16 cellular contexts compared by ENCODE assay signal in genomic region chr7:112744818-112745217, GRCh38.
"Had no signal": no experiment of that assay in that cellular context is flagged by ENCODE, and none has a peak within 500 bp of the region (broad histone marks: within the 10 kb centered on the region; RNA-seq: fewer than 3 reads in every experiment).

No MANE protein-coding gene starts in this region.

- H3K27ac Mint-ChIP-seq: activated naive CD4-positive, alpha-beta T cell treated with anti-CD3 and anti-CD28 coated beads, Interleukin-2, amount 10 ng/mL, durations not matched to agents 7 days and 5 days; nephron progenitor cell; T-helper 17 cell had no signal

- ATAC-seq: gastrocnemius medialis; left ventricle myocardium superior; right cardiac atrium; stimulated activated naive CD8-positive, alpha-beta T cell treated with anti-CD3 and anti-CD28 coated beads, Interleukin-15, Interleukin-2, amounts not matched to agents 100 U/mL and 50 U/mL, for 24 hours; T-helper 17 cell had no signal

- H3K4me1 Mint-ChIP-seq: activated naive CD4-positive, alpha-beta T cell treated with anti-CD3 and anti-CD28 coated beads, Interleukin-2, amount 10 ng/mL, durations not matched to agents 7 days and 5 days; nephron progenitor cell; T-helper 17 cell had no signal

- H3K27me3 ChIP-seq: gastrocnemius medialis, thyroid gland had no signal

- H3K9me3 ChIP-seq: gastrocnemius medialis, thyroid gland had no signal

- H3K4me3 Mint-ChIP-seq: activated naive CD4-positive, alpha-beta T cell treated with anti-CD3 and anti-CD28 coated beads, Interleukin-2, amount 10 ng/mL, durations not matched to agents 7 days and 5 days; nephron progenitor cell; T-helper 17 cell had no signal

- DNase-seq: activated CD4-positive, alpha-beta T cell treated with anti-CD3 and anti-CD28 coated beads for 4 hours; activated CD4-positive, alpha-beta T cell treated with anti-CD3 and anti-CD28 coated beads, Interleukin-2, amount 50 U/mL, for 48 hours; activated CD4-positive, CD25-positive, alpha-beta regulatory T cell; activated effector memory CD4-positive, alpha-beta T cell treated with Interleukin-2 at 50 U/mL for 16 hours; activated naive CD4-positive, alpha-beta T cell treated with anti-CD3 and anti-CD28 coated beads, Interleukin-2, amount 10 ng/mL, durations not matched to agents 7 days and 5 days; activated T-cell treated with anti-CD3 and anti-CD28 coated beads, Interleukin-2, amount 50 U/mL, for 48 hours; gastrocnemius medialis; hippocampal formation; left ventricle myocardium superior; nephron progenitor cell; right cardiac atrium; stimulated activated CD4-positive, alpha-beta T cell treated with anti-CD3 and anti-CD28 coated beads, Interleukin-4, amount 100 ng/mL, for 4 hours; stimulated activated naive CD8-positive, alpha-beta T cell treated with anti-CD3 and anti-CD28 coated beads, Interleukin-15, Interleukin-2, amounts not matched to agents 100 U/mL and 50 U/mL, for 24 hours; T-helper 17 cell; thyroid gland had no signal

- H3K9me3 Mint-ChIP-seq: activated naive CD4-positive, alpha-beta T cell treated with anti-CD3 and anti-CD28 coated beads, Interleukin-2, amount 10 ng/mL, durations not matched to agents 7 days and 5 days; nephron progenitor cell had no signal

- H3K4me1 ChIP-seq: gastrocnemius medialis, parathyroid adenoma, thyroid gland had no signal

- H3K36me3 Mint-ChIP-seq: activated naive CD4-positive, alpha-beta T cell treated with anti-CD3 and anti-CD28 coated beads, Interleukin-2, amount 10 ng/mL, durations not matched to agents 7 days and 5 days had no signal

- H3K27ac ChIP-seq: gastrocnemius medialis, parathyroid adenoma, thyroid gland had no signal

- H3K36me3 ChIP-seq: gastrocnemius medialis, thyroid gland had no signal

- H3K27me3 Mint-ChIP-seq: T-helper 17 cell had no signal

- H3K4me3 ChIP-seq: gastrocnemius medialis, thyroid gland had no signal
